ENCODE assay signal across 26 cellular contexts in genomic region chr6:50837589-50838445, GRCh38. TPM values are rescaled to one million over a fixed set of nuclear protein-coding genes. Genes with fewer than 3 reads are reported as not detected.
"Had no signal": no experiment of that assay in that cellular context is flagged by ENCODE, and none has a peak within 500 bp of the region (broad histone marks: within the 10 kb centered on the region; RNA-seq: fewer than 3 reads in every experiment).

No MANE protein-coding gene starts in this region.

- H3K36me3 ChIP-seq: ovary, sigmoid colon, vagina, WERI-Rb-1 had no signal

- H3K27ac ChIP-seq: ovary, sigmoid colon, vagina, WERI-Rb-1 had no signal

- H3K27me3 ChIP-seq: ovary, vagina had no signal

- DNase-seq: activated CD4-positive, alpha-beta T cell treated with anti-CD3 and anti-CD28 coated beads for 1 hour; activated T-cell treated with anti-CD3 and anti-CD28 coated beads, Interleukin-2, amount 50 U/mL, for 24 hours; aorta; effector CD4-positive, alpha-beta T cell; erythroblast; foreskin fibroblast; midbrain; ovary; sigmoid colon; stimulated activated CD4-positive, alpha-beta T cell treated with anti-CD3 and anti-CD28 coated beads, Interleukin-2, amount 100 ng/mL, for 48 hours; stimulated activated CD8-positive, alpha-beta memory T cell treated with anti-CD3 and anti-CD28 coated beads, Interleukin-4, amount 100 ng/mL, for 48 hours; stimulated activated naive B cell treated with anti-CD40 and anti-IgM and Interleukin-4, amounts not matched to agents 10 μg/mL and 1 μg/mL and 100 μg/mL, for 72 hours; trophoblast cell; WERI-Rb-1 had no signal

- H3K9me3 ChIP-seq: sigmoid colon, vagina had no signal

- H3K4me3 ChIP-seq: ovary, sigmoid colon, vagina had no signal

- H3K4me1 ChIP-seq: vagina had no signal

- ATAC-seq: activated naive CD4-positive, alpha-beta T cell treated with anti-CD3 and anti-CD28 coated beads, Interleukin-2, amount 50 U/mL, for 72 hours; activated T-helper 17 cell treated with anti-CD3 and anti-CD28 coated beads, Interleukin-2, amount 50 U/mL, for 72 hours; natural killer cell treated with Interleukin-12 subunit alpha and Interleukin-12 subunit beta and Interleukin-15 and Interleukin-18, amount 100 ng/mL, for 72 hours; stimulated activated naive B cell treated with anti-CD40 and anti-IgM and Interleukin-4, amounts not matched to agents 10 μg/mL and 1 μg/mL and 100 μg/mL, for 72 hours had no signal

- FAIRE-seq: endometrium, keratinocyte, TTC549 had no signal

RNA-seq across cellular contexts. Expression of gene TFAP2B, which starts 19.1 kb away (rescaled TPM):
- total RNA-seq: activated naive CD4-positive, alpha-beta T cell treated with anti-CD3 and anti-CD28 coated beads, Interleukin-2, amount 50 U/mL, for 72 hours; activated T-helper 17 cell treated with anti-CD3 and anti-CD28 coated beads, Interleukin-2, amount 50 U/mL, for 72 hours; aorta; cardiac septum; fibroblast of lung; glomerular endothelial cell; liver; natural killer cell treated with Interleukin-12 subunit alpha and Interleukin-12 subunit beta and Interleukin-15 and Interleukin-18, amount 100 ng/mL, for 72 hours; ovary; pulmonary artery endothelial cell had no signal
- polyA plus RNA-seq: fibroblast of lung, liver, ovary had no signal
